2 cellular contexts compared by ENCODE assay signal in genomic region chr2:226115832-226116200, GRCh38.
TF ChIP-seq lines count a peak whose summit lies in the region.

No MANE protein-coding gene starts in this region.

TF ChIP-seq in SK-N-SH, 30 proteins besides CTCF, POLR2A, EP300 and RAD21 (continued from another document):
- no peak for TF ChIP-seq USF2 (IDR thresholded peaks at IDR 0.05; ENCODE audit: borderline replicate concordance, low read depth, low read length)

TF ChIP-seq in SK-N-SH treated with all-trans-retinoic acid at 6 μM for 48 hours, 23 proteins besides CTCF, POLR2A, EP300 and RAD21 (continued from another document):
- TF ChIP-seq PATZ1 (CRISPR knock-in tag; IDR thresholded peaks at IDR 0.05; ENCODE audit: borderline replicate concordance): no peak
TF ChIP-seq in SK-N-SH treated with all-trans-retinoic acid at 6 μM for 48 hours: peak in this region for 0.
